In the genomic region with DNA sequence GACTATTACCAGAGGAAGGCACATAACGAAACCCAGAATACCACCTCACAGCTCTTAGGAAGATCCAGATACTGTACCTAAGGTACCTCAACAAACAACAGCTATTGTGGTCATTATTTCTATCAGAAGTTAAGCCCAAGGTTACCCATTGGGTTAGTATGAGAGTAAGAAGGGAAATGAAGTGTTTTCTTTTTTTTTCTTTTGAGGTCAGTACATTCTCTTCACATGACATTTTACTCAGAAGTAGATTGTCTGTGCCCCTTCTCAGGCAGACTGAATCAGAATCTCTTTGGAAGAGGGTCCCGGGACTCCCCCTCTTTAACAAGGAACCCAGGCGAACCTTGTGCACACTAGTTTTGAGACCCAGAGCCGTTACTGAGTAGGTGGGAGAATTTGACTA, we compare ENCODE assay signal across 1 cellular context.
TF ChIP-seq lines count a peak whose summit lies in the region.

No MANE protein-coding gene starts in this region.

TF ChIP-seq in GM23338, 12 proteins besides CTCF, POLR2A, EP300 and RAD21 (continued from another document):
- TF ChIP-seq REST (IDR thresholded peaks at IDR 0.05; ENCODE audit: unreplicated experiment) (no peak), STAT1 (IDR thresholded peaks at IDR 0.05; ENCODE audit: unreplicated experiment) (no peak), NANOG (IDR thresholded peaks at IDR 0.05; ENCODE audit: borderline replicate concordance) (no peak), ZNF462 (CRISPR knock-in tag; IDR thresholded peaks at IDR 0.05) (no peak), ZNF114 (CRISPR knock-in tag; IDR thresholded peaks at IDR 0.05) (no peak), POLR2AphosphoS5 (IDR thresholded peaks at IDR 0.05; ENCODE audit: low read depth) (no peak)
TF ChIP-seq in GM23338: peak in this region for 0.
